ENCODE assay signal across 1 cellular context in the genomic region with DNA sequence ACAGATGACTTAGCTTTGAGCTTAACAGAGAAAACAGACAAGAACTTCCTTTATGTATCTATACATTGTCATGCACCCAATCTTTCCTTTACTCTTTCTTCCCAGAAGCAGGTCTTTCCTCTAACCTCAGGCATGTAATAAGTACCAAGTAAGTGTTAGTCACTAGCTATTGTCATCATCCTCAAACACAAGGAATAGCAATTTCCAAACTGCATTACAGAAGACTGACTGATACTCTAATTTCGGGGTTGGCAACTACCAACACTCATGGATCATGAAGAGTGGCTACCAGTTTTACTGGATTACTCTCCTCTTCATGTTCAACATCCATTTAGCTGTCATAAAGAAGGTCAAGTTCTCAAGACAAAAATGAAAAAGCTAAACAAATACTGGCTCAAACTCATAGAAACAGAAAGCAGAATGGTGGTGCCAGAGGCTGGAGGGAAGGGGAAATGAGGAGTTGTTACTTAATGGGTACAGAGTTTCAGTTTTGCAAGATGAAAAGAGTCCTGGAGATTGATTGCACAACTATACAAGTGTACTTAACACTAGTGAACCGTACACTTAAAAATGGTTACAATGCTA.
A peak's percentile ranks its signal among the peaks of the same experiment; 100 is the strongest.
TF ChIP-seq lines count a peak whose summit lies in the region.

No MANE protein-coding gene starts in this region.

TF ChIP-seq in GM12878, 131 proteins besides CTCF, POLR2A, EP300 and RAD21 (continued from another document and continues in another):
- TF ChIP-seq MEF2A (IDR thresholded peaks at IDR 0.05; ENCODE audit: insufficient read depth, low read depth, low read length) (no peak), ATF7 (IDR thresholded peaks at IDR 0.05; ENCODE audit: low read depth) (no peak), CHD2 (IDR thresholded peaks at IDR 0.05; ENCODE audit: borderline replicate concordance, low read depth, low read length) (no peak), TARDBP (IDR thresholded peaks at IDR 0.05; ENCODE audit: borderline replicate concordance) (no peak), DPF2 (IDR thresholded peaks at IDR 0.05) (0 out of 2 replicates have a peak, but pooled peaks have one; percentile 47), ASH2L (IDR thresholded peaks at IDR 0.05; ENCODE audit: borderline replicate concordance, low read depth) (no peak), MTA2 (IDR thresholded peaks at IDR 0.05; ENCODE audit: low read depth) (peak; percentile 66), PML (IDR thresholded peaks at IDR 0.05; ENCODE audit: low read length) (no peak), RUNX3 (IDR thresholded peaks at IDR 0.05; ENCODE audit: low read length) (peak; percentile 32), CBX5 (IDR thresholded peaks at IDR 0.05; ENCODE audit: low read depth) (no peak), ZNF24 (IDR thresholded peaks at IDR 0.05) (0 out of 2 replicates have a peak, but pooled peaks have one; percentile 25), WRNIP1 (IDR thresholded peaks at IDR 0.05; ENCODE audit: borderline replicate concordance, low read depth, low read length) (no peak), NFXL1 (IDR thresholded peaks at IDR 0.05; ENCODE audit: borderline replicate concordance) (no peak), MYB (IDR thresholded peaks at IDR 0.05; ENCODE audit: borderline replicate concordance, low read depth, low read length) (no peak), JUNB (IDR thresholded peaks at IDR 0.05) (peak; percentile 10; the same call in 1 of the 2 replicates), USF2 (IDR thresholded peaks at IDR 0.05; ENCODE audit: borderline replicate concordance, low read depth, low read length) (no peak), TBL1XR1 (IDR thresholded peaks at IDR 0.05; ENCODE audit: low read depth, low read length) (no peak), E2F8 (IDR thresholded peaks at IDR 0.05; ENCODE audit: low read depth, partially characterized antibody) (no peak), LARP7 (IDR thresholded peaks at IDR 0.05) (no peak), SIN3A (IDR thresholded peaks at IDR 0.05; ENCODE audit: low read depth, low read length) (no peak), NFYA (IDR thresholded peaks at IDR 0.05; ENCODE audit: borderline replicate concordance, low read depth, low read length) (no peak), IRF4 (IDR thresholded peaks at IDR 0.05; ENCODE audit: low read depth, low read length) (0 out of 2 replicates have a peak, but pooled peaks have one; percentile 44), MTA3 (IDR thresholded peaks at IDR 0.05; ENCODE audit: borderline replicate concordance, low read length) (no peak), HDGF (IDR thresholded peaks at IDR 0.05) (no peak), ATF2 (IDR thresholded peaks at IDR 0.05; ENCODE audit: low read length) (no peak), GATAD2B (conservative IDR thresholded peaks at IDR 0.05; ENCODE audit: low read depth) (no peak), STAT1 (conservative IDR thresholded peaks at IDR 0.05) (no peak), ZNF274 (IDR thresholded peaks at IDR 0.05; ENCODE audit: insufficient read depth, insufficient read length) (no peak), SPI1 (IDR thresholded peaks at IDR 0.05; ENCODE audit: borderline replicate concordance, insufficient read depth, low read depth, low read length) (peak; percentile 75), YY1 (IDR thresholded peaks at IDR 0.05; ENCODE audit: low read depth, low read length) (no peak), ZNF217 (IDR thresholded peaks at IDR 0.05) (no peak), RAD51 (IDR thresholded peaks at IDR 0.05) (no peak), REST (IDR thresholded peaks at IDR 0.05; ENCODE audit: low read depth, low read length) (no peak), MXI1 (IDR thresholded peaks at IDR 0.05; ENCODE audit: low read depth, low read length) (no peak), TAF1 (IDR thresholded peaks at IDR 0.05; ENCODE audit: borderline replicate concordance, low read depth, low read length) (no peak), ZNF622 (IDR thresholded peaks at IDR 0.05) (no peak), SMARCA5 (IDR thresholded peaks at IDR 0.05) (no peak), IKZF2 (IDR thresholded peaks at IDR 0.05) (peak; percentile 67 to 79), PAX5 (IDR thresholded peaks at IDR 0.05; ENCODE audit: borderline replicate concordance, low read depth, low read length) (no peak), FOXK2 (IDR thresholded peaks at IDR 0.05) (no peak)
- TF ChIP-seq, protein P1, sequence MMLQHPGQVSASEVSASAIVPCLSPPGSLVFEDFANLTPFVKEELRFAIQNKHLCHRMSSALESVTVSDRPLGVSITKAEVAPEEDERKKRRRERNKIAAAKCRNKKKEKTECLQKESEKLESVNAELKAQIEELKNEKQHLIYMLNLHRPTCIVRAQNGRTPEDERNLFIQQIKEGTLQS (IDR thresholded peaks at IDR 0.05; ENCODE audit: borderline replicate concordance, extremely low read depth, low read depth, low read length): no peak
- TF ChIP-seq, protein P2, sequence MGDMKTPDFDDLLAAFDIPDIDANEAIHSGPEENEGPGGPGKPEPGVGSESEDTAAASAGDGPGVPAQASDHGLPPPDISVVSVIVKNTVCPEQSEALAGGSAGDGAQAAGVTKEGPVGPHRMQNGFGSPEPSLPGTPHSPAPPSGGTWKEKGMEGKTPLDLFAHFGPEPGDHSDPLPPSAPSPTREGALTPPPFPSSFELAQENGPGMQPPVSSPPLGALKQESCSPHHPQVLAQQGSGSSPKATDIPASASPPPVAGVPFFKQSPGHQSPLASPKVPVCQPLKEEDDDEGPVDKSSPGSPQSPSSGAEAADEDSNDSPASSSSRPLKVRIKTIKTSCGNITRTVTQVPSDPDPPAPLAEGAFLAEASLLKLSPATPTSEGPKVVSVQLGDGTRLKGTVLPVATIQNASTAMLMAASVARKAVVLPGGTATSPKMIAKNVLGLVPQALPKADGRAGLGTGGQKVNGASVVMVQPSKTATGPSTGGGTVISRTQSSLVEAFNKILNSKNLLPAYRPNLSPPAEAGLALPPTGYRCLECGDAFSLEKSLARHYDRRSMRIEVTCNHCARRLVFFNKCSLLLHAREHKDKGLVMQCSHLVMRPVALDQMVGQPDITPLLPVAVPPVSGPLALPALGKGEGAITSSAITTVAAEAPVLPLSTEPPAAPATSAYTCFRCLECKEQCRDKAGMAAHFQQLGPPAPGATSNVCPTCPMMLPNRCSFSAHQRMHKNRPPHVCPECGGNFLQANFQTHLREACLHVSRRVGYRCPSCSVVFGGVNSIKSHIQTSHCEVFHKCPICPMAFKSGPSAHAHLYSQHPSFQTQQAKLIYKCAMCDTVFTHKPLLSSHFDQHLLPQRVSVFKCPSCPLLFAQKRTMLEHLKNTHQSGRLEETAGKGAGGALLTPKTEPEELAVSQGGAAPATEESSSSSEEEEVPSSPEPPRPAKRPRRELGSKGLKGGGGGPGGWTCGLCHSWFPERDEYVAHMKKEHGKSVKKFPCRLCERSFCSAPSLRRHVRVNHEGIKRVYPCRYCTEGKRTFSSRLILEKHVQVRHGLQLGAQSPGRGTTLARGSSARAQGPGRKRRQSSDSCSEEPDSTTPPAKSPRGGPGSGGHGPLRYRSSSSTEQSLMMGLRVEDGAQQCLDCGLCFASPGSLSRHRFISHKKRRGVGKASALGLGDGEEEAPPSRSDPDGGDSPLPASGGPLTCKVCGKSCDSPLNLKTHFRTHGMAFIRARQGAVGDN (IDR thresholded peaks at IDR 0.05): no peak
- TF ChIP-seq, protein P3, sequence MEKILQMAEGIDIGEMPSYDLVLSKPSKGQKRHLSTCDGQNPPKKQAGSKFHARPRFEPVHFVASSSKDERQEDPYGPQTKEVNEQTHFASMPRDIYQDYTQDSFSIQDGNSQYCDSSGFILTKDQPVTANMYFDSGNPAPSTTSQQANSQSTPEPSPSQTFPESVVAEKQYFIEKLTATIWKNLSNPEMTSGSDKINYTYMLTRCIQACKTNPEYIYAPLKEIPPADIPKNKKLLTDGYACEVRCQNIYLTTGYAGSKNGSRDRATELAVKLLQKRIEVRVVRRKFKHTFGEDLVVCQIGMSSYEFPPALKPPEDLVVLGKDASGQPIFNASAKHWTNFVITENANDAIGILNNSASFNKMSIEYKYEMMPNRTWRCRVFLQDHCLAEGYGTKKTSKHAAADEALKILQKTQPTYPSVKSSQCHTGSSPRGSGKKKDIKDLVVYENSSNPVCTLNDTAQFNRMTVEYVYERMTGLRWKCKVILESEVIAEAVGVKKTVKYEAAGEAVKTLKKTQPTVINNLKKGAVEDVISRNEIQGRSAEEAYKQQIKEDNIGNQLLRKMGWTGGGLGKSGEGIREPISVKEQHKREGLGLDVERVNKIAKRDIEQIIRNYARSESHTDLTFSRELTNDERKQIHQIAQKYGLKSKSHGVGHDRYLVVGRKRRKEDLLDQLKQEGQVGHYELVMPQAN (conservative IDR thresholded peaks at IDR 0.05): no peak
- TF ChIP-seq, protein P4, sequence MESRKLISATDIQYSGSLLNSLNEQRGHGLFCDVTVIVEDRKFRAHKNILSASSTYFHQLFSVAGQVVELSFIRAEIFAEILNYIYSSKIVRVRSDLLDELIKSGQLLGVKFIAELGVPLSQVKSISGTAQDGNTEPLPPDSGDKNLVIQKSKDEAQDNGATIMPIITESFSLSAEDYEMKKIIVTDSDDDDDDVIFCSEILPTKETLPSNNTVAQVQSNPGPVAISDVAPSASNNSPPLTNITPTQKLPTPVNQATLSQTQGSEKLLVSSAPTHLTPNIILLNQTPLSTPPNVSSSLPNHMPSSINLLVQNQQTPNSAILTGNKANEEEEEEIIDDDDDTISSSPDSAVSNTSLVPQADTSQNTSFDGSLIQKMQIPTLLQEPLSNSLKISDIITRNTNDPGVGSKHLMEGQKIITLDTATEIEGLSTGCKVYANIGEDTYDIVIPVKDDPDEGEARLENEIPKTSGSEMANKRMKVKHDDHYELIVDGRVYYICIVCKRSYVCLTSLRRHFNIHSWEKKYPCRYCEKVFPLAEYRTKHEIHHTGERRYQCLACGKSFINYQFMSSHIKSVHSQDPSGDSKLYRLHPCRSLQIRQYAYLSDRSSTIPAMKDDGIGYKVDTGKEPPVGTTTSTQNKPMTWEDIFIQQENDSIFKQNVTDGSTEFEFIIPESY (IDR thresholded peaks at IDR 0.05): no peak
- TF ChIP-seq, protein P5, sequence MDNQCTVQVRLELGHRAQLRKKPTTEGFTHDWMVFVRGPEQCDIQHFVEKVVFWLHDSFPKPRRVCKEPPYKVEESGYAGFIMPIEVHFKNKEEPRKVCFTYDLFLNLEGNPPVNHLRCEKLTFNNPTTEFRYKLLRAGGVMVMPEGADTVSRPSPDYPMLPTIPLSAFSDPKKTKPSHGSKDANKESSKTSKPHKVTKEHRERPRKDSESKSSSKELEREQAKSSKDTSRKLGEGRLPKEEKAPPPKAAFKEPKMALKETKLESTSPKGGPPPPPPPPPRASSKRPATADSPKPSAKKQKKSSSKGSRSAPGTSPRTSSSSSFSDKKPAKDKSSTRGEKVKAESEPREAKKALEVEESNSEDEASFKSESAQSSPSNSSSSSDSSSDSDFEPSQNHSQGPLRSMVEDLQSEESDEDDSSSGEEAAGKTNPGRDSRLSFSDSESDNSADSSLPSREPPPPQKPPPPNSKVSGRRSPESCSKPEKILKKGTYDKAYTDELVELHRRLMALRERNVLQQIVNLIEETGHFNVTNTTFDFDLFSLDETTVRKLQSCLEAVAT (IDR thresholded peaks at IDR 0.05): no peak
